11 cellular contexts compared by ENCODE assay signal in genomic region chr1:10252508-10252907, GRCh38. TPM values are rescaled to one million over a fixed set of nuclear protein-coding genes. Genes with fewer than 3 reads are reported as not detected.
DNase-seq lines count a peak whose midpoint lies in the region; ATAC-seq, FAIRE-seq and TF ChIP-seq lines count a peak whose summit lies in the region.
"Had no signal": no experiment of that assay in that cellular context is flagged by ENCODE, and none has a peak within 500 bp of the region (broad histone marks: within the 10 kb centered on the region; RNA-seq: fewer than 3 reads in every experiment).

No MANE protein-coding gene starts in this region.

- FAIRE-seq in urothelium cell line (lab: Jason Lieb, UNC) = no peak

- TF ChIP-seq CTCF in AG10803 (conservative IDR thresholded peaks at IDR 0.05; ENCODE audit: low read length) = no peak
- no peak for TF ChIP-seq CTCF in cardiac fibroblast (IDR thresholded peaks at IDR 0.05; ENCODE audit: low read depth, low read length)

- H3K4me3 ChIP-seq in AG10803 (ENCODE audit: low read length) = no peak overlapping the region
- H3K4me3 ChIP-seq in cardiac fibroblast (replicated peaks in 1 of 2; ENCODE audit: low read depth in 2 of 2, low read length in 2 of 2) = no peak overlapping the region

- ATAC-seq in left colon = peak; percentile 79

- intact Hi-C loops in left colon (cut with DNase I, micrococcal nuclease) = no loop called here

- DNase-seq in AG10803 (ENCODE audit: low read depth) = peak; percentile 56
- peak; percentile 88 for DNase-seq in M059J (ENCODE audit: low read depth)
- DNase-seq in cardiac fibroblast (ENCODE audit: low read depth in 2 of 2) = peak; percentile 39 to 47
- DNase-seq in left colon = no peak
- DNase-seq in nucleus accumbens (lab: John Stamatoyannopoulos, UW) = no peak
- no peak for DNase-seq in ureter (ENCODE audit: low spot score)
- no peak for DNase-seq in urothelium cell line (ENCODE audit: low spot score)
- no peak for DNase-seq in SKM-1 (lab: John Stamatoyannopoulos, UW; ENCODE audit: unreplicated experiment)
- DNase-seq: activated CD4-positive, alpha-beta T cell treated with anti-CD3 and anti-CD28 coated beads, Interleukin-2, amount 10 ng/mL, durations not matched to agents 7 days and 5 days; activated gamma-delta T cell treated with Interleukin-2 at 50 U/mL for 16 hours; stimulated activated naive CD8-positive, alpha-beta T cell treated with anti-CD3 and anti-CD28 coated beads, Interleukin-15, Interleukin-2, amounts not matched to agents 100 U/mL and 50 U/mL, for 24 hours had no signal

RNA-seq across cellular contexts. Expression of gene KIF1B, which starts 42.1 kb away (rescaled TPM):
- total RNA-seq in M059J (2014; rRNA removed; shearing (Covaris generic)) = 14.5 and 27.8 TPM in 2 replicates
- total RNA-seq in left colon (10 to 100 TPM; 44.6 to 45.3 TPM), ureter (37.2 TPM)

Comparison
In these comparisons a context has a peak if more than half of its experiments do, and no peak if none do; other contexts are left out.
1. DNase-seq: peak in AG10803 (single experiment), M059J (single experiment) and cardiac fibroblast (2 of 2); none in left colon (0 of 2), nucleus accumbens (0 of 56), ureter (single experiment), urothelium cell line (single experiment) and SKM-1 (single experiment).